ENCODE assay signal across 1 cellular context in genomic region chr10:26860026-26860541, GRCh38.
TF ChIP-seq lines count a peak whose summit lies in the region.

No MANE protein-coding gene starts in this region.

TF ChIP-seq in HEK293, 187 proteins besides CTCF, POLR2A, EP300 and RAD21 (continued from another document):
- TF ChIP-seq ZNF639 (tag by site-specific recombination; IDR thresholded peaks at IDR 0.05): peak; percentile 3; the same call in 1 of the 2 replicates
- TF ChIP-seq ZBTB8A (tag by site-specific recombination; IDR thresholded peaks at IDR 0.05): peak; percentile 67; the same call in 1 of the 2 replicates
- peak; percentile 69 for TF ChIP-seq ZNF362 (tag by site-specific recombination; IDR thresholded peaks at IDR 0.05)
